In genomic region chr3:42387802-42388651, GRCh38 we compare ENCODE assay signal across 12 cellular contexts. TPM values are rescaled to one million over a fixed set of nuclear protein-coding genes. Genes with fewer than 3 reads are reported as not detected.
DNase-seq lines count a peak whose midpoint lies in the region; ATAC-seq and TF ChIP-seq lines count a peak whose summit lies in the region.
"Had no signal": no experiment of that assay in that cellular context is flagged by ENCODE, and none has a peak within 500 bp of the region (broad histone marks: within the 10 kb centered on the region; RNA-seq: fewer than 3 reads in every experiment).

No MANE protein-coding gene starts in this region.

- no peaks in the 10 kb centered on the region for H3K9me3 Mint-ChIP-seq in activated naive CD4-positive, alpha-beta T cell treated with anti-CD3 and anti-CD28 coated beads for 36 hours
- no peaks in the 10 kb centered on the region for H3K9me3 Mint-ChIP-seq in activated CD8-positive, alpha-beta T cell treated with anti-CD3 and anti-CD28 coated beads for 36 hours
- no peaks in the 10 kb centered on the region for H3K9me3 Mint-ChIP-seq in stimulated activated naive CD8-positive, alpha-beta T cell treated with anti-CD3 and anti-CD28 coated beads, Interleukin-15, amount 100 ng/mL, for 72 hours
- H3K9me3 Mint-ChIP-seq: activated B cell treated with CpG ODN at 0.5 μM for 24 hours had no signal

- no peaks in the 10 kb centered on the region for H3K36me3 Mint-ChIP-seq in activated naive CD4-positive, alpha-beta T cell treated with anti-CD3 and anti-CD28 coated beads for 36 hours (ENCODE audit: low read depth)
- H3K36me3 Mint-ChIP-seq in activated CD8-positive, alpha-beta T cell treated with anti-CD3 and anti-CD28 coated beads for 36 hours (ENCODE audit: low read depth), result no peaks in the 10 kb centered on the region

- intact Hi-C loops in activated naive CD4-positive, alpha-beta T cell treated with anti-CD3 and anti-CD28 coated beads for 36 hours (cut with micrococcal nuclease), result loop anchor here (1.0 to 10.0 kb wide), 7 partner anchors 56 to 1863 kb away; partner anchors contain the start of genes ULK4 and ZNF621
- intact Hi-C loops in activated CD8-positive, alpha-beta T cell treated with anti-CD3 and anti-CD28 coated beads for 36 hours (cut with micrococcal nuclease), result no loop called here

- CTCF ChIA-PET in activated naive CD4-positive, alpha-beta T cell treated with anti-CD3 and anti-CD28 coated beads for 36 hours (lab: Charles Lee), result interaction anchor here (0.6 to 1.8 kb wide), 6 partner anchors 31 to 434 kb away, joined by 3 to 9 read pairs (median 4); no protein-coding TSS in a partner anchor
- CTCF ChIA-PET in activated CD8-positive, alpha-beta T cell treated with anti-CD3 and anti-CD28 coated beads for 36 hours (lab: Charles Lee), result interaction anchor here (0.8 to 1.6 kb wide), 7 partner anchors 43 to 197 kb away, joined by 3 to 8 read pairs (median 3); no protein-coding TSS in a partner anchor

- ATAC-seq in activated CD8-positive, alpha-beta T cell treated with anti-CD3 and anti-CD28 coated beads for 36 hours, result peak; percentile 98
- peak; percentile 98 for ATAC-seq in stimulated activated naive CD8-positive, alpha-beta T cell treated with anti-CD3 and anti-CD28 coated beads, Interleukin-15, amount 100 ng/mL, for 72 hours
- ATAC-seq in GM18861 (IDR thresholded peaks at IDR 0.05; ENCODE audit: unreplicated experiment) (no peak), GM18909 (IDR thresholded peaks at IDR 0.05; ENCODE audit: poor library complexity, unreplicated experiment) (no peak)
- ATAC-seq: Panc1 had no signal

- no peaks in the 10 kb centered on the region for H3K27me3 Mint-ChIP-seq in activated naive CD4-positive, alpha-beta T cell treated with anti-CD3 and anti-CD28 coated beads for 36 hours (ENCODE audit: low read depth)
- H3K27me3 Mint-ChIP-seq in activated CD8-positive, alpha-beta T cell treated with anti-CD3 and anti-CD28 coated beads for 36 hours, result peaks cover 1% of the 10 kb centered on the region
- no peaks in the 10 kb centered on the region for H3K27me3 Mint-ChIP-seq in stimulated activated naive CD8-positive, alpha-beta T cell treated with anti-CD3 and anti-CD28 coated beads, Interleukin-15, amount 100 ng/mL, for 72 hours

- peak overlapping the region; percentile 96 for H3K27ac Mint-ChIP-seq in activated naive CD4-positive, alpha-beta T cell treated with anti-CD3 and anti-CD28 coated beads for 36 hours
- H3K27ac Mint-ChIP-seq in activated CD8-positive, alpha-beta T cell treated with anti-CD3 and anti-CD28 coated beads for 36 hours, result peak overlapping the region; percentile 93
- peak overlapping the region; percentile 87 to 93 for H3K27ac Mint-ChIP-seq in stimulated activated naive CD8-positive, alpha-beta T cell treated with anti-CD3 and anti-CD28 coated beads, Interleukin-15, amount 100 ng/mL, for 72 hours
- H3K27ac Mint-ChIP-seq: activated B cell treated with CpG ODN at 0.5 μM for 24 hours had no signal

- H3K4me3 Mint-ChIP-seq in activated naive CD4-positive, alpha-beta T cell treated with anti-CD3 and anti-CD28 coated beads for 36 hours, result peak overlapping the region; percentile 44
- peak overlapping the region; percentile 38 for H3K4me3 Mint-ChIP-seq in activated CD8-positive, alpha-beta T cell treated with anti-CD3 and anti-CD28 coated beads for 36 hours
- H3K4me3 Mint-ChIP-seq in stimulated activated naive CD8-positive, alpha-beta T cell treated with anti-CD3 and anti-CD28 coated beads, Interleukin-15, amount 100 ng/mL, for 72 hours, result peak overlapping the region; percentile 60 to 75
- H3K4me3 Mint-ChIP-seq: activated B cell treated with CpG ODN at 0.5 μM for 24 hours had no signal

- DNase-seq in activated naive CD4-positive, alpha-beta T cell treated with anti-CD3 and anti-CD28 coated beads for 36 hours, result peak; percentile 75
- DNase-seq in activated naive CD4-positive, alpha-beta T cell treated with Interleukin-2 at 50 U/mL for 16 hours, result no peak
- DNase-seq in activated CD8-positive, alpha-beta T cell treated with anti-CD3 and anti-CD28 coated beads for 36 hours, result peak; percentile 64
- DNase-seq in epithelial cell of esophagus (ENCODE audit: low read depth), result peak; percentile 13
- peak; percentile 35 to 47 for DNase-seq in stimulated activated naive CD8-positive, alpha-beta T cell treated with anti-CD3 and anti-CD28 coated beads, Interleukin-15, amount 100 ng/mL, for 72 hours
- no peak for DNase-seq in OCI-M1 (lab: John Stamatoyannopoulos, UW)
- DNase-seq: activated B cell treated with CpG ODN at 0.5 μM for 24 hours had no signal

- POLR2A ChIA-PET in activated CD8-positive, alpha-beta T cell treated with anti-CD3 and anti-CD28 coated beads for 36 hours (lab: Charles Lee), result interaction anchor here (0.7 to 1.3 kb wide), 6 partner anchors 9 to 20 kb away, joined by 3 to 4 read pairs (median 3); no protein-coding TSS in a partner anchor

- H3K4me1 Mint-ChIP-seq in activated naive CD4-positive, alpha-beta T cell treated with anti-CD3 and anti-CD28 coated beads for 36 hours (ENCODE audit: low read depth), result peaks cover 25% of the 10 kb centered on the region
- peaks cover 23% of the 10 kb centered on the region for H3K4me1 Mint-ChIP-seq in activated CD8-positive, alpha-beta T cell treated with anti-CD3 and anti-CD28 coated beads for 36 hours (ENCODE audit: low read depth)
- peaks cover 25% of the 10 kb centered on the region for H3K4me1 Mint-ChIP-seq in stimulated activated naive CD8-positive, alpha-beta T cell treated with anti-CD3 and anti-CD28 coated beads, Interleukin-15, amount 100 ng/mL, for 72 hours
- H3K4me1 Mint-ChIP-seq: activated B cell treated with CpG ODN at 0.5 μM for 24 hours had no signal

- no peak overlapping the region for H3K4me3 ChIP-seq in epithelial cell of esophagus (ENCODE audit: low read length)
- H3K4me3 ChIP-seq: lung had no signal

- no peak for TF ChIP-seq CTCF in activated CD8-positive, alpha-beta T cell treated with anti-CD3 and anti-CD28 coated beads for 36 hours (IDR thresholded peaks at IDR 0.05)
- no peak for TF ChIP-seq CTCF in epithelial cell of esophagus (IDR thresholded peaks at IDR 0.05; ENCODE audit: insufficient read depth, low read depth, low read length, missing control alignments)

RNA-seq across cellular contexts. Expression of gene LYZL4, which starts 22.4 kb away (rescaled TPM):
- not detected for total RNA-seq in activated naive CD4-positive, alpha-beta T cell treated with anti-CD3 and anti-CD28 coated beads for 36 hours
- not detected for total RNA-seq in activated CD8-positive, alpha-beta T cell treated with anti-CD3 and anti-CD28 coated beads for 36 hours
- total RNA-seq: activated B cell treated with CpG ODN at 0.5 μM for 24 hours, lung, pulmonary artery endothelial cell had no signal

Comparison
In these comparisons a context has a peak if more than half of its experiments do, and no peak if none do; other contexts are left out.
1. DNase-seq: peak in activated naive CD4-positive, alpha-beta T cell treated with anti-CD3 and anti-CD28 coated beads for 36 hours (single experiment), activated CD8-positive, alpha-beta T cell treated with anti-CD3 and anti-CD28 coated beads for 36 hours (single experiment), epithelial cell of esophagus (single experiment) and stimulated activated naive CD8-positive, alpha-beta T cell treated with anti-CD3 and anti-CD28 coated beads, Interleukin-15, amount 100 ng/mL, for 72 hours (2 of 2); none in activated naive CD4-positive, alpha-beta T cell treated with Interleukin-2 at 50 U/mL for 16 hours (single experiment) and OCI-M1 (single experiment).
2. ATAC-seq: peak in activated CD8-positive, alpha-beta T cell treated with anti-CD3 and anti-CD28 coated beads for 36 hours (single experiment) and stimulated activated naive CD8-positive, alpha-beta T cell treated with anti-CD3 and anti-CD28 coated beads, Interleukin-15, amount 100 ng/mL, for 72 hours (single experiment); none in GM18861 (single experiment) and GM18909 (single experiment).
3. Peak in every context shown above with its lines, with median percentiles within 50 percentile points of each other: H3K27ac Mint-ChIP-seq and H3K4me3 Mint-ChIP-seq.